ENCODE assay signal across 22 cellular contexts in the genomic region with DNA sequence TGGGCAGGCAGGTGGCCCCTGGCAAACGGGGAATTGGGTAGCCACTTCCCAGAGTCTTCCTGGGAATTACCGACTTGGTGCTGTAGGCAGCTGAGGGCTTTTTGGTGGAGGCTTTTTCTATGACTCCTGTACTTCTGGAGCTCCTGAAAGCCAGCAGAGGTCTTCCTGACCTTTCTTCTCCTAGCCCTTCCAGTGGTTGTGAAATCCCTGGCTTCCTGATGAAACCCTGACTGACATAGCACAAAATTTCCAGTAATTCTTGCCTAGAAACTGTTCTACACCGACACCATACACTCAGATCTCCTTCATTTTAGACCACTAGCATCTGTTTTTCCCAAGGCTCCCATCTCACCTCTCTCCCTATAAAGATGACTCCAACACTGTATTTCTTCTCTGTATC.
"Had no signal": no experiment of that assay in that cellular context is flagged by ENCODE, and none has a peak within 500 bp of the region (broad histone marks: within the 10 kb centered on the region; RNA-seq: fewer than 3 reads in every experiment).

No MANE protein-coding gene starts in this region.

- H3K36me3 ChIP-seq: sigmoid colon, suprapubic skin, tibial artery, upper lobe of right lung, vagina had no signal

- H3K4me3 Mint-ChIP-seq: endodermal cell; immature natural killer cell; naive thymus-derived CD4-positive, alpha-beta T cell; nephron progenitor cell had no signal

- H3K4me1 Mint-ChIP-seq: endodermal cell, immature natural killer cell had no signal

- H3K4me3 ChIP-seq: coronary artery, lung, psoas muscle, sigmoid colon, skin epidermis, suprapubic skin, tibial artery, upper lobe of right lung, vagina had no signal

- H3K9me3 Mint-ChIP-seq: endodermal cell, immature natural killer cell, nephron progenitor cell had no signal

- DNase-seq: effector CD4-positive, alpha-beta T cell; endodermal cell; foreskin fibroblast; immature natural killer cell; kidney; left cardiac atrium; left ventricle myocardium superior; mesendoderm; naive thymus-derived CD4-positive, alpha-beta T cell; nephron progenitor cell; psoas muscle; retina; sigmoid colon; stimulated activated CD4-positive, alpha-beta T cell treated with anti-CD3 and anti-CD28 coated beads, Interleukin-12 subunit alpha, Interleukin-12 subunit beta, amount 100 ng/mL, for 4 hours; stimulated activated naive CD8-positive, alpha-beta T cell treated with anti-CD3 and anti-CD28 coated beads, Interleukin-15, Interleukin-2, amounts not matched to agents 100 U/mL and 50 U/mL, for 24 hours; upper lobe of right lung had no signal

- H3K27ac ChIP-seq: coronary artery, psoas muscle, sigmoid colon, skin epidermis, suprapubic skin, tibial artery, upper lobe of right lung, vagina had no signal

- H3K9me3 ChIP-seq: psoas muscle, sigmoid colon, suprapubic skin, tibial artery, upper lobe of right lung, vagina had no signal

- H3K27me3 ChIP-seq: sigmoid colon, suprapubic skin, tibial artery, upper lobe of right lung, vagina had no signal

- H3K4me1 ChIP-seq: psoas muscle, sigmoid colon, suprapubic skin, tibial artery, upper lobe of right lung, vagina had no signal

- H3K27ac Mint-ChIP-seq: endodermal cell; immature natural killer cell; naive thymus-derived CD4-positive, alpha-beta T cell; nephron progenitor cell had no signal
